ENCODE assay signal across 8 cellular contexts in genomic region chr10:79446451-79447020, GRCh38. TPM values are rescaled to one million over a fixed set of nuclear protein-coding genes. Genes with fewer than 3 reads are reported as not detected.
A peak's percentile ranks its signal among the peaks of the same experiment; 100 is the strongest.
DNase-seq lines count a peak whose midpoint lies in the region; ATAC-seq, FAIRE-seq and TF ChIP-seq lines count a peak whose summit lies in the region.

No MANE protein-coding gene starts in this region.

- no peak for TF ChIP-seq CTCF in bronchial epithelial cell (IDR thresholded peaks at IDR 0.05; ENCODE audit: insufficient read depth, low read length, severe bottlenecking)

- peak; percentile 28 for ATAC-seq in left lobe of liver
- ATAC-seq in HG02938 (IDR thresholded peaks at IDR 0.05; ENCODE audit: unreplicated experiment), result no peak
- ATAC-seq in GM18870 (IDR thresholded peaks at IDR 0.05; ENCODE audit: unreplicated experiment), result no peak

- peak overlapping the region; percentile 62 to 91 for H3K9ac ChIP-seq in stomach smooth muscle (ENCODE audit: low read length in 2 of 2)

- H3K4me3 ChIP-seq in bronchial epithelial cell (ENCODE audit: low read depth, low read length), result peak overlapping the region; percentile 54
- peak overlapping the region; percentile 68 to 80 for H3K4me3 ChIP-seq in stomach smooth muscle (ENCODE audit: low read length in 2 of 2)

- H3K27me3 ChIP-seq in bronchial epithelial cell (ENCODE audit: control insufficient read depth, insufficient read depth, low read length) (no peaks in the 10 kb centered on the region), stomach smooth muscle (ENCODE audit: control insufficient read depth in 1 of 2, insufficient read depth in 2 of 2, low read length in 2 of 2) (no peaks in the 10 kb centered on the region)

- H3K27ac ChIP-seq in stomach smooth muscle (ENCODE audit: low read length), result peak overlapping the region; percentile 94

- peak; percentile 35 for DNase-seq in Caki2 (ENCODE audit: low read depth)
- DNase-seq in RCC 7860 (ENCODE audit: low spot score), result peak; percentile 26
- DNase-seq in bronchial epithelial cell (ENCODE audit: low read depth), result no peak
- DNase-seq in left lobe of liver (ENCODE audit: low spot score), result peak; percentile 90
- DNase-seq in inferior parietal cortex (ENCODE audit: extremely low spot score), result no peak

- FAIRE-seq in RCC 7860 (lab: Jason Lieb, UNC) (no peak), bronchial epithelial cell (lab: Jason Lieb, UNC) (no peak)

- H3K36me3 ChIP-seq in bronchial epithelial cell (ENCODE audit: control insufficient read depth, insufficient read depth, low read length) (no peaks in the 10 kb centered on the region), stomach smooth muscle (ENCODE audit: control insufficient read depth in 2 of 2, insufficient read depth in 2 of 2, low read length in 2 of 2) (no peaks in the 10 kb centered on the region)

- no peaks in the 10 kb centered on the region for H3K9me3 ChIP-seq in stomach smooth muscle (ENCODE audit: control insufficient read depth in 2 of 2, low read length in 2 of 2)

- peaks cover 38% of the 10 kb centered on the region for H3K4me1 ChIP-seq in stomach smooth muscle (ENCODE audit: control insufficient read depth, insufficient read depth, low read length)

- in situ Hi-C loops in Caki2 (cut with HindIII; ENCODE audit: low pct_unique_long_range_greater_than_20kb, low sequenced_read_pairs), result no loop called here

RNA-seq across cellular contexts. Expression of gene ZCCHC24, which starts 1.1 kb away (rescaled TPM):
- 3.7 and 5.7 TPM in 2 replicates for total RNA-seq in Caki2 (2014; rRNA removed; shearing (Covaris generic); ENCODE audit: low replicate concordance)
- 0.53 and 0.90 TPM in 2 replicates for total RNA-seq in bronchial epithelial cell
- 30.5 TPM for total RNA-seq in left lobe of liver

Comparison
In these comparisons a context has a peak if more than half of its experiments do, and no peak if none do; other contexts are left out.
1. DNase-seq: peak in Caki2 (single experiment), RCC 7860 (single experiment) and left lobe of liver (single experiment); none in bronchial epithelial cell (single experiment) and inferior parietal cortex (single experiment).